In genomic region chr6:32369678-32370077, GRCh38 we compare ENCODE assay signal across 12 cellular contexts. TPM values are rescaled to one million over a fixed set of nuclear protein-coding genes. Genes with fewer than 3 reads are reported as not detected.
DNase-seq lines count a peak whose midpoint lies in the region; ATAC-seq lines count a peak whose summit lies in the region.
"Had no signal": no experiment of that assay in that cellular context is flagged by ENCODE, and none has a peak within 500 bp of the region (broad histone marks: within the 10 kb centered on the region; RNA-seq: fewer than 3 reads in every experiment).

No MANE protein-coding gene starts in this region.

- DNase-seq in activated naive CD4-positive, alpha-beta T cell treated with anti-CD3 and anti-CD28 coated beads for 36 hours: peak; percentile 65
- no peak for DNase-seq in activated naive CD4-positive, alpha-beta T cell (lab: John Stamatoyannopoulos, UW)
- DNase-seq in NCI-H226: peak; percentile 81
- DNase-seq in fibroblast of gingiva (ENCODE audit: low read depth): peak; percentile 65
- DNase-seq in stimulated activated naive CD8-positive, alpha-beta T cell treated with anti-CD3 and anti-CD28 coated beads, Interleukin-15, amount 100 ng/mL, for 72 hours: peak in 1 of 2 donors; percentile 15
- DNase-seq in NCI-H524 treated with DMSO at 0.1 percent for 48 hours (lab: John Stamatoyannopoulos, UW): no peak
- no peak for DNase-seq in amygdala (lab: John Stamatoyannopoulos, UW)
- DNase-seq: CD4-positive, CD25-positive, alpha-beta regulatory T cell; NCI-H1436; sigmoid colon; T1000 had no signal

- CTCF ChIA-PET in activated naive CD4-positive, alpha-beta T cell treated with anti-CD3 and anti-CD28 coated beads for 36 hours (lab: Charles Lee): interaction anchor here (0.7 to 1.4 kb wide), 2 partner anchors 71 to 124 kb away, joined by 4 read pairs; no protein-coding TSS in a partner anchor

- peaks cover 6% of the 10 kb centered on the region for H3K4me1 Mint-ChIP-seq in activated naive CD4-positive, alpha-beta T cell treated with anti-CD3 and anti-CD28 coated beads for 36 hours (ENCODE audit: low read depth)
- no peaks in the 10 kb centered on the region for H3K4me1 Mint-ChIP-seq in stimulated activated naive CD8-positive, alpha-beta T cell treated with anti-CD3 and anti-CD28 coated beads, Interleukin-15, amount 100 ng/mL, for 72 hours
- H3K4me1 Mint-ChIP-seq: CD4-positive, CD25-positive, alpha-beta regulatory T cell had no signal

- H3K9me3 Mint-ChIP-seq in activated naive CD4-positive, alpha-beta T cell treated with anti-CD3 and anti-CD28 coated beads for 36 hours: no peaks in the 10 kb centered on the region
- no peaks in the 10 kb centered on the region for H3K9me3 Mint-ChIP-seq in stimulated activated naive CD8-positive, alpha-beta T cell treated with anti-CD3 and anti-CD28 coated beads, Interleukin-15, amount 100 ng/mL, for 72 hours

- no peak overlapping the region for H3K27ac Mint-ChIP-seq in activated naive CD4-positive, alpha-beta T cell treated with anti-CD3 and anti-CD28 coated beads for 36 hours
- no peak overlapping the region for H3K27ac Mint-ChIP-seq in stimulated activated naive CD8-positive, alpha-beta T cell treated with anti-CD3 and anti-CD28 coated beads, Interleukin-15, amount 100 ng/mL, for 72 hours
- H3K27ac Mint-ChIP-seq: CD4-positive, CD25-positive, alpha-beta regulatory T cell had no signal

- peak; percentile 76 for ATAC-seq in stimulated activated naive CD8-positive, alpha-beta T cell treated with anti-CD3 and anti-CD28 coated beads, Interleukin-15, amount 100 ng/mL, for 72 hours
- no peak for ATAC-seq in GM19324 (IDR thresholded peaks at IDR 0.05; ENCODE audit: low FRiP score, unreplicated experiment)

- H3K36me3 Mint-ChIP-seq in activated naive CD4-positive, alpha-beta T cell treated with anti-CD3 and anti-CD28 coated beads for 36 hours (ENCODE audit: low read depth): no peaks in the 10 kb centered on the region
- H3K36me3 Mint-ChIP-seq: CD4-positive, CD25-positive, alpha-beta regulatory T cell had no signal

- intact Hi-C loops in activated naive CD4-positive, alpha-beta T cell treated with anti-CD3 and anti-CD28 coated beads for 36 hours (cut with micrococcal nuclease): loop anchor here (1.0 to 5.0 kb wide), 2 partner anchors 93 to 114 kb away; no protein-coding TSS in a partner anchor

- no peak overlapping the region for H3K4me3 Mint-ChIP-seq in activated naive CD4-positive, alpha-beta T cell treated with anti-CD3 and anti-CD28 coated beads for 36 hours
- no peak overlapping the region for H3K4me3 Mint-ChIP-seq in stimulated activated naive CD8-positive, alpha-beta T cell treated with anti-CD3 and anti-CD28 coated beads, Interleukin-15, amount 100 ng/mL, for 72 hours
- H3K4me3 Mint-ChIP-seq: CD4-positive, CD25-positive, alpha-beta regulatory T cell had no signal

- H3K27me3 Mint-ChIP-seq in activated naive CD4-positive, alpha-beta T cell treated with anti-CD3 and anti-CD28 coated beads for 36 hours (ENCODE audit: low read depth): peaks cover 31% of the 10 kb centered on the region
- H3K27me3 Mint-ChIP-seq in stimulated activated naive CD8-positive, alpha-beta T cell treated with anti-CD3 and anti-CD28 coated beads, Interleukin-15, amount 100 ng/mL, for 72 hours: peaks cover 40% of the 10 kb centered on the region

RNA-seq across cellular contexts. Expression of gene TSBP1, which starts 2.0 kb away (rescaled TPM):
- not detected for total RNA-seq in activated naive CD4-positive, alpha-beta T cell treated with anti-CD3 and anti-CD28 coated beads for 36 hours
- total RNA-seq: CD4-positive, CD25-positive, alpha-beta regulatory T cell; sigmoid colon had no signal

RNA-seq across cellular contexts. Expression of gene BTNL2, which starts 37.3 kb away (rescaled TPM):
- not detected for total RNA-seq in activated naive CD4-positive, alpha-beta T cell treated with anti-CD3 and anti-CD28 coated beads for 36 hours
- total RNA-seq: CD4-positive, CD25-positive, alpha-beta regulatory T cell; sigmoid colon had no signal

Comparison
In these comparisons a context has a peak if more than half of its experiments do, and no peak if none do; other contexts are left out.
1. DNase-seq: peak in activated naive CD4-positive, alpha-beta T cell treated with anti-CD3 and anti-CD28 coated beads for 36 hours (single experiment), NCI-H226 (single experiment) and fibroblast of gingiva (single experiment); none in activated naive CD4-positive, alpha-beta T cell (0 of 4), NCI-H524 treated with DMSO at 0.1 percent for 48 hours (single experiment) and amygdala (0 of 56).